ENCODE assay signal across 20 cellular contexts in genomic region chr11:68651985-68652682, GRCh38. TPM values are rescaled to one million over a fixed set of nuclear protein-coding genes. Genes with fewer than 3 reads are reported as not detected.
DNase-seq lines count a peak whose midpoint lies in the region; ATAC-seq and TF ChIP-seq lines count a peak whose summit lies in the region.
"Had no signal": no experiment of that assay in that cellular context is flagged by ENCODE, and none has a peak within 500 bp of the region (broad histone marks: within the 10 kb centered on the region; RNA-seq: fewer than 3 reads in every experiment).

No MANE protein-coding gene starts in this region.

- H2BK15ac ChIP-seq in H9 (ENCODE audit: low read depth, low read length): no peak overlapping the region

- H3K27me3 Mint-ChIP-seq in H9 (ENCODE audit: low read depth) (peaks cover under 1% of the 10 kb centered on the region; the same call in 1 of the 2 replicates), endodermal cell (ENCODE audit: insufficient read depth) (peaks cover 2% of the 10 kb centered on the region)
- peaks cover 35 to 37% of the 10 kb centered on the region in 2 donors for H3K27me3 Mint-ChIP-seq in stimulated activated naive B cell treated with anti-CD40 and anti-IgM and Interleukin-4, amounts not matched to agents 10 μg/mL and 1 μg/mL and 100 μg/mL, for 72 hours

- H3K4me1 ChIP-seq in H9 (ENCODE audit: insufficient read depth, low read length) (no peaks in the 10 kb centered on the region), endodermal cell (ENCODE audit: control insufficient read depth, insufficient read depth, low read length) (no peaks in the 10 kb centered on the region), osteoblast (ENCODE audit: insufficient read depth, low read length) (no peaks in the 10 kb centered on the region), esophagus muscularis mucosa (no peaks in the 10 kb centered on the region)

- no peak for DNase-seq in H9
- no peak for DNase-seq in endodermal cell
- peak; percentile 42 for DNase-seq in osteoblast (ENCODE audit: insufficient read length, low spot score, missing footprints)
- no peak for DNase-seq in esophagus muscularis mucosa (ENCODE audit: extremely low spot score)
- no peak for DNase-seq in DMS53 (lab: John Stamatoyannopoulos, UW)
- no peak for DNase-seq in stimulated activated naive B cell treated with anti-CD40 and anti-IgM and Interleukin-4, amounts not matched to agents 10 μg/mL and 1 μg/mL and 100 μg/mL, for 72 hours
- DNase-seq: CD8-positive, alpha-beta T cell; NCI-H1092; NCI-H1436; NCI-H187 treated with DMSO at 0.1 percent for 48 hours; NCI-H2107; NCI-H446 treated with DMSO at 0.1 percent for 48 hours; NCI-H526 treated with DMSO at 0.1 percent for 48 hours; SHP77 treated with DMSO at 0.1 percent for 48 hours had no signal

- H3K79me1 ChIP-seq in H9 (ENCODE audit: insufficient read depth, low read depth, low read length, poor library complexity, severe bottlenecking): no peaks in the 10 kb centered on the region

- no peak for TF ChIP-seq EP300 in esophagus muscularis mucosa (IDR thresholded peaks at IDR 0.05)

- H3K9me3 Mint-ChIP-seq in H9 (peaks cover 7 to 13% of the 10 kb centered on the region in 2 experiments), endodermal cell (peaks cover 10% of the 10 kb centered on the region)
- peaks cover 7 to 14% of the 10 kb centered on the region in 2 donors for H3K9me3 Mint-ChIP-seq in stimulated activated naive B cell treated with anti-CD40 and anti-IgM and Interleukin-4, amounts not matched to agents 10 μg/mL and 1 μg/mL and 100 μg/mL, for 72 hours

- ATAC-seq in stimulated activated naive B cell treated with anti-CD40 and anti-IgM and Interleukin-4, amounts not matched to agents 10 μg/mL and 1 μg/mL and 100 μg/mL, for 72 hours (replicated peaks): no peak
- ATAC-seq: CD8-positive, alpha-beta T cell had no signal

- no peak overlapping the region for H2AK5ac ChIP-seq in H9 (ENCODE audit: insufficient read length, low read length)

- H3K27ac ChIP-seq in C4-2B (peak overlapping the region; percentile 3; the same call in 1 of the 2 replicates), H9 (ENCODE audit: insufficient read length, low read depth, low read length) (no peak overlapping the region), endodermal cell (ENCODE audit: low read depth, low read length) (no peak overlapping the region), osteoblast (ENCODE audit: low read depth, low read length) (no peak overlapping the region), esophagus muscularis mucosa (replicated peaks in 1 of 4) (no peak overlapping the region)
- H3K27ac ChIP-seq: GM23248, SK-N-MC had no signal

- no peak overlapping the region for H3K4me3 ChIP-seq in endodermal cell (ENCODE audit: low read length)
- no peak overlapping the region for H3K4me3 ChIP-seq in osteoblast (ENCODE audit: insufficient read depth, low read length)
- H3K4me3 ChIP-seq in esophagus muscularis mucosa: no peak overlapping the region
- H3K4me3 ChIP-seq: GM23248, SK-N-MC had no signal

- peaks cover 0 to 6% (median 4%) of the 10 kb centered on the region in 3 experiments; a peak in 3 of 7 replicates for H3K36me3 Mint-ChIP-seq in H9 (ENCODE audit: insufficient read depth in 1 of 3, low read depth in 3 of 3)
- H3K36me3 Mint-ChIP-seq in endodermal cell (ENCODE audit: low read depth): no peaks in the 10 kb centered on the region
- H3K36me3 Mint-ChIP-seq in stimulated activated naive B cell treated with anti-CD40 and anti-IgM and Interleukin-4, amounts not matched to agents 10 μg/mL and 1 μg/mL and 100 μg/mL, for 72 hours: peaks cover 0 to 4% of the 10 kb centered on the region in 2 donors
- H3K36me3 Mint-ChIP-seq: CD8-positive, alpha-beta T cell had no signal

- no peaks in the 10 kb centered on the region for H3K27me3 ChIP-seq in H9 (ENCODE audit: insufficient read depth, low read length)
- no peaks in the 10 kb centered on the region for H3K27me3 ChIP-seq in endodermal cell (ENCODE audit: control insufficient read depth, insufficient read depth, low read length, poor library complexity, severe bottlenecking)
- peaks cover 58% of the 10 kb centered on the region for H3K27me3 ChIP-seq in osteoblast (ENCODE audit: insufficient read depth, low read length)
- peaks cover 0 to 64% (median 0%) of the 10 kb centered on the region in 4 donors for H3K27me3 ChIP-seq in esophagus muscularis mucosa

- peak overlapping the region; percentile 13; the same call in 1 of the 2 replicates for H3K14ac ChIP-seq in H9 (ENCODE audit: insufficient read depth, low read length)

- no peaks in the 10 kb centered on the region for H3K23me2 ChIP-seq in H9 (ENCODE audit: insufficient read length, low read depth, low read length, poor library complexity, severe bottlenecking)

- TF ChIP-seq POLR2A in esophagus muscularis mucosa (IDR thresholded peaks at IDR 0.05; ENCODE audit: low read depth): no peak

- no peak overlapping the region for H4K91ac ChIP-seq in H9 (ENCODE audit: insufficient read length, low read depth, low read length)

- no peak overlapping the region for H4K5ac ChIP-seq in H9 (ENCODE audit: insufficient read length, low read depth, low read length)

- H4K20me1 ChIP-seq in H9 (ENCODE audit: control insufficient read depth, insufficient read depth, insufficient read length) (no peaks in the 10 kb centered on the region), osteoblast (ENCODE audit: insufficient read depth, low read length) (no peaks in the 10 kb centered on the region)

- peaks cover 4% of the 10 kb centered on the region for H3K9me3 ChIP-seq in H9 (ENCODE audit: control insufficient read depth, low read depth, low read length)
- H3K9me3 ChIP-seq in endodermal cell (ENCODE audit: control insufficient read depth, low read length): peaks cover 15% of the 10 kb centered on the region
- peaks cover 7% of the 10 kb centered on the region for H3K9me3 ChIP-seq in osteoblast (ENCODE audit: low read depth, low read length)
- H3K9me3 ChIP-seq in esophagus muscularis mucosa: peaks cover 0 to 21% (median 10%) of the 10 kb centered on the region in 4 donors

- H2BK12ac ChIP-seq in H9 (ENCODE audit: insufficient read length, low read depth, low read length): peak overlapping the region; percentile 59

- no peak overlapping the region for H3K4ac ChIP-seq in H9 (ENCODE audit: low read depth, low read length)

- TF ChIP-seq CTCF in C4-2B (conservative IDR thresholded peaks at IDR 0.05) (no peak), H9 (conservative IDR thresholded peaks at IDR 0.05) (0 out of 3 replicates have a peak, but pooled peaks have one; percentile 13), endodermal cell (conservative IDR thresholded peaks at IDR 0.05) (peak; percentile 49), osteoblast (IDR thresholded peaks at IDR 0.05; ENCODE audit: extremely low read depth, low read depth, low read length) (no peak), esophagus muscularis mucosa (IDR thresholded peaks at IDR 0.05) (no peak)

- no CpG with 5 or more reads among the region's 16 CpGs for WGBS in H9 (ENCODE audit: extremely low coverage, insufficient read length, low lambda C conversion rate)
- WGBS in endodermal cell (ENCODE audit: insufficient coverage in 1 of 2, insufficient read length in 1 of 2), 2 experiments: 80 to 86% methylated on average over 12 to 16 of the region's 16 CpGs
- 65% methylated on average over 7 of the region's 16 CpGs for WGBS in esophagus muscularis mucosa

- H2AFZ ChIP-seq in H9 (ENCODE audit: low read length): no peak overlapping the region
- no peak overlapping the region for H2AFZ ChIP-seq in osteoblast (ENCODE audit: low read length)
- H2AFZ ChIP-seq: GM23248 had no signal

- H3K27ac Mint-ChIP-seq in H9: no peak overlapping the region; a peak in 1 of 7 replicates
- no peak overlapping the region for H3K27ac Mint-ChIP-seq in endodermal cell
- no peak overlapping the region for H3K27ac Mint-ChIP-seq in stimulated activated naive B cell treated with anti-CD40 and anti-IgM and Interleukin-4, amounts not matched to agents 10 μg/mL and 1 μg/mL and 100 μg/mL, for 72 hours
- H3K27ac Mint-ChIP-seq: CD8-positive, alpha-beta T cell had no signal

- H3K9ac ChIP-seq in H9 (ENCODE audit: extremely low read depth, insufficient read length, low read length) (no peak overlapping the region), endodermal cell (ENCODE audit: extremely low read depth, low read length, poor library complexity, severe bottlenecking) (no peak overlapping the region)
- H3K9ac ChIP-seq: GM23248 had no signal

- H3K4me1 Mint-ChIP-seq in H9 (0 out of 4 replicates have a peak, but pooled peaks cover 0 to 2% of the 10 kb centered on the region in 2 experiments), endodermal cell (no peaks in the 10 kb centered on the region)
- peaks cover 2 to 12% of the 10 kb centered on the region in 2 donors for H3K4me1 Mint-ChIP-seq in stimulated activated naive B cell treated with anti-CD40 and anti-IgM and Interleukin-4, amounts not matched to agents 10 μg/mL and 1 μg/mL and 100 μg/mL, for 72 hours

- H4K8ac ChIP-seq in H9 (replicated peaks; ENCODE audit: insufficient read length, low read depth, low read length): no peak overlapping the region

- H2BK120ac ChIP-seq in H9 (ENCODE audit: low read depth, low read length, poor library complexity, severe bottlenecking): no peak overlapping the region

- H3K23ac ChIP-seq in H9 (ENCODE audit: insufficient read length, low read depth, low read length): no peak overlapping the region

- H3K4me3 Mint-ChIP-seq in H9 (no peak overlapping the region), endodermal cell (no peak overlapping the region)
- H3K4me3 Mint-ChIP-seq in stimulated activated naive B cell treated with anti-CD40 and anti-IgM and Interleukin-4, amounts not matched to agents 10 μg/mL and 1 μg/mL and 100 μg/mL, for 72 hours: no peak overlapping the region
- H3K4me3 Mint-ChIP-seq: CD8-positive, alpha-beta T cell had no signal

- H3K36me3 ChIP-seq in endodermal cell (ENCODE audit: control insufficient read depth, insufficient read depth, low read length): no peaks in the 10 kb centered on the region
- H3K36me3 ChIP-seq in osteoblast (ENCODE audit: insufficient read depth, low read length): no peaks in the 10 kb centered on the region
- no peaks in the 10 kb centered on the region for H3K36me3 ChIP-seq in esophagus muscularis mucosa

- H2BK20ac ChIP-seq in H9 (ENCODE audit: low read depth, low read length, poor library complexity, severe bottlenecking): no peak overlapping the region

- H3K79me2 ChIP-seq in H9 (ENCODE audit: insufficient read depth, low read length) (no peaks in the 10 kb centered on the region), osteoblast (ENCODE audit: insufficient read depth, low read length) (no peaks in the 10 kb centered on the region)

- H3K18ac ChIP-seq in H9 (ENCODE audit: insufficient read length, low read depth, low read length): no peak overlapping the region

- intact Hi-C loops in esophagus muscularis mucosa (cut with DNase I): no loop called here

- no peak overlapping the region for H3K56ac ChIP-seq in H9 (ENCODE audit: insufficient read length, low read depth, low read length)

- H2BK5ac ChIP-seq in H9 (ENCODE audit: insufficient read length, low read length): no peak overlapping the region

- no peak overlapping the region for H3T11ph ChIP-seq in H9 (ENCODE audit: low read length)

- H3K4me2 ChIP-seq in H9 (ENCODE audit: insufficient read depth, insufficient read length, low read length) (no peak overlapping the region), osteoblast (ENCODE audit: insufficient read depth, low read length) (no peak overlapping the region)

RNA-seq across cellular contexts. Expression of gene GAL, which starts 32.2 kb away (rescaled TPM):
- total RNA-seq in H9 (2021) (65.2 and 67.5 TPM in 2 replicates), endodermal cell (100 to 1,000 TPM in 1 of 2 donors, 10 to 100 TPM in 1; 98.9 to 166 TPM), osteoblast (not detected in 2 replicates), esophagus muscularis mucosa (10 to 100 TPM in 1 of 4 donors, 1 to 10 TPM in 2, not detected in 1; 6.0 to 10.2 (median 8.1) TPM)
- 67.5 TPM for polyA plus RNA-seq in endodermal cell (2013, experiment 1 of 2)
- polyA plus RNA-seq in endodermal cell (2013, experiment 2 of 2): 57.8 TPM
- total RNA-seq: CD8-positive, alpha-beta T cell; G401; LHCN-M2; RPMI7951 had no signal

Comparison
In these comparisons a context has a peak if more than half of its experiments do, and no peak if none do; other contexts are left out.
1. CTCF ChIP-seq: peak in H9 (single experiment) and endodermal cell (single experiment); none in C4-2B (single experiment), osteoblast (single experiment) and esophagus muscularis mucosa (0 of 3).